24 cellular contexts compared by ENCODE assay signal in genomic region chr1:185398022-185398421, GRCh38.
DNase-seq lines count a peak whose midpoint lies in the region; ATAC-seq and TF ChIP-seq lines count a peak whose summit lies in the region.
"Had no signal": no experiment of that assay in that cellular context is flagged by ENCODE, and none has a peak within 500 bp of the region (broad histone marks: within the 10 kb centered on the region; RNA-seq: fewer than 3 reads in every experiment).

No MANE protein-coding gene starts in this region.

- H3K9ac ChIP-seq in OCI-LY3 (ENCODE audit: low read length) = peak overlapping the region; percentile 23

- TF ChIP-seq CTCF in GM12865 (IDR thresholded peaks at IDR 0.05; ENCODE audit: insufficient read depth, low read depth, low read length, missing control alignments) (no peak), OCI-LY3 (IDR thresholded peaks at IDR 0.05; ENCODE audit: low read depth, low read length) (no peak), OCI-LY7 (conservative IDR thresholded peaks at IDR 0.05; ENCODE audit: low read length) (no peak)

- H3K9me3 ChIP-seq in OCI-LY3 (ENCODE audit: insufficient read depth, low read length) (no peaks in the 10 kb centered on the region), OCI-LY7 (ENCODE audit: low read length) (no peaks in the 10 kb centered on the region)
- H3K9me3 ChIP-seq: HAP-1, lower lobe of right lung, pancreas, right atrium auricular region, spleen, uterus had no signal

- H3K27ac ChIP-seq in OCI-LY3 (ENCODE audit: low read length) = peak overlapping the region; percentile 73
- H3K27ac ChIP-seq in OCI-LY7 (ENCODE audit: low read depth, low read length, poor library complexity, severe bottlenecking) = no peak overlapping the region
- H3K27ac ChIP-seq: C4-2B, lower lobe of right lung, pancreas, right atrium auricular region, spleen, uterus had no signal

- H3K4me3 ChIP-seq in GM12865 (ENCODE audit: low read depth, low read length) (no peak overlapping the region), OCI-LY3 (ENCODE audit: low read length) (no peak overlapping the region; the same call in 1 of the 2 replicates), OCI-LY7 (ENCODE audit: low read depth, low read length, poor library complexity, severe bottlenecking) (no peak overlapping the region)
- H3K4me3 ChIP-seq: HAP-1, lower lobe of right lung, pancreas, right atrium auricular region, spleen, uterus had no signal

- no peaks in the 10 kb centered on the region for H3K9me2 ChIP-seq in OCI-LY7 (ENCODE audit: insufficient read depth, low read length)

- intact Hi-C loops in OCI-LY7 (cut with micrococcal nuclease; ENCODE audit: unreplicated experiment) = no loop called here

- H3K4me1 ChIP-seq in OCI-LY3 (ENCODE audit: low read length) (peaks cover 33% of the 10 kb centered on the region), OCI-LY7 (ENCODE audit: insufficient read depth, low read length, poor library complexity, severe bottlenecking) (no peaks in the 10 kb centered on the region)
- H3K4me1 ChIP-seq: HAP-1, lower lobe of right lung, pancreas, right atrium auricular region, spleen, uterus had no signal

- ATAC-seq in GM18867 (IDR thresholded peaks at IDR 0.05; ENCODE audit: unreplicated experiment) = peak; percentile 71
- ATAC-seq in HG02763 (IDR thresholded peaks at IDR 0.05; ENCODE audit: unreplicated experiment) = peak; percentile 53
- ATAC-seq: lower lobe of right lung; pancreas; SK-N-SH treated with all-trans-retinoic acid at 6 μM for 48 hours; stimulated activated effector memory CD8-positive, alpha-beta T cell treated with anti-CD3 and anti-CD28 coated beads, Interleukin-12 subunit alpha, Interleukin-12 subunit beta, amount 100 ng/mL, for 72 hours had no signal

- H3K4me2 ChIP-seq in OCI-LY3 (ENCODE audit: low read length) = peak overlapping the region; percentile 4
- no peak overlapping the region for H3K4me2 ChIP-seq in OCI-LY7 (ENCODE audit: low read length)

- H3K36me3 ChIP-seq in OCI-LY3 (replicated peaks; ENCODE audit: low read depth, low read length) (no peaks in the 10 kb centered on the region), OCI-LY7 (ENCODE audit: insufficient read depth, low read length) (no peaks in the 10 kb centered on the region)
- H3K36me3 ChIP-seq: HAP-1, lower lobe of right lung, pancreas, right atrium auricular region, spleen, uterus had no signal

- no peaks in the 10 kb centered on the region for H3K27me3 ChIP-seq in OCI-LY3 (ENCODE audit: low read depth, low read length)
- H3K27me3 ChIP-seq: pancreas, right atrium auricular region, spleen, uterus had no signal

- H4K20me1 ChIP-seq in OCI-LY3 (ENCODE audit: insufficient read depth, low read length) (no peaks in the 10 kb centered on the region), OCI-LY7 (ENCODE audit: insufficient read depth, low read length) (no peaks in the 10 kb centered on the region)

- H3K79me2 ChIP-seq in OCI-LY3 (ENCODE audit: low read length) = no peaks in the 10 kb centered on the region
- H3K79me2 ChIP-seq in OCI-LY7 (ENCODE audit: insufficient read depth, low read depth, low read length) = no peaks in the 10 kb centered on the region

- POLR2A ChIA-PET in OCI-LY7 (lab: Charles Lee) = interaction anchor here (0.7 kb wide), 1 partner anchor 22 kb away, joined by 3 read pairs; no protein-coding TSS in a partner anchor

- DNase-seq in GM12865 (ENCODE audit: low read depth) (peak; percentile 73), OCI-LY7 (ENCODE audit: low spot score) (no peak), MV-4-11 (lab: John Stamatoyannopoulos, UW) (no peak), mesenteric fat pad (ENCODE audit: low spot score) (no peak)
- DNase-seq: activated CD4-positive, alpha-beta T cell treated with anti-CD3 and anti-CD28 coated beads, Interleukin-2, amount 10 ng/mL, durations not matched to agents 24 days and 14 days; Calu3; central memory CD4-positive, alpha-beta T cell; KG1; kidney glomerular epithelial cell; lower lobe of right lung; NCI-H1436 treated with DMSO at 0.1 percent for 48 hours; pancreas; stimulated activated CD4-positive, alpha-beta T cell treated with anti-CD3 and anti-CD28 coated beads, Interleukin-2, amount 100 ng/mL, for 48 hours; T-helper 2 cell; uterus had no signal

- no TSS peak for BruUV-seq in OCI-LY7 (replicated peaks; lab: Mats Ljungman, UMichigan)

- H2AFZ ChIP-seq in OCI-LY3 (ENCODE audit: low read depth, low read length) = no peak overlapping the region
- no peak overlapping the region for H2AFZ ChIP-seq in OCI-LY7 (ENCODE audit: low read length)

- CTCF ChIA-PET in OCI-LY7 (lab: Charles Lee; ENCODE audit: unreplicated experiment) = no interaction called here
